ENCODE assay signal across 22 cellular contexts in genomic region chr7:134347567-134347966, GRCh38. TPM values are rescaled to one million over a fixed set of nuclear protein-coding genes. Genes with fewer than 3 reads are reported as not detected.
DNase-seq lines count a peak whose midpoint lies in the region; ATAC-seq, FAIRE-seq and TF ChIP-seq lines count a peak whose summit lies in the region.
"Had no signal": no experiment of that assay in that cellular context is flagged by ENCODE, and none has a peak within 500 bp of the region (broad histone marks: within the 10 kb centered on the region; RNA-seq: fewer than 3 reads in every experiment).

No MANE protein-coding gene starts in this region.

- DNase-seq in AG09319 (ENCODE audit: extremely low read depth, low read depth) (no peak), Panc1 (ENCODE audit: low read depth, low spot score) (no peak), keratinocyte (ENCODE audit: low read depth, low spot score) (no peak), substantia nigra (lab: John Stamatoyannopoulos, UW) (no peak), amygdala (lab: John Stamatoyannopoulos, UW) (no peak)
- DNase-seq: AML-193; DMS79 treated with DMSO at 0.1 percent for 48 hours; NCI-H1694; NCI-H2081; NCI-H2171; NCI-H345; NCI-H524; NCI-H774; NK-92 treated with Interleukin-12 subunit alpha and Interleukin-12 subunit beta, amount 100 ng/mL, for 24 hours had no signal

- H3K4me1 ChIP-seq in Panc1 (ENCODE audit: control insufficient read depth, insufficient read depth, low read length) = no peaks in the 10 kb centered on the region
- no peaks in the 10 kb centered on the region for H3K4me1 ChIP-seq in keratinocyte (ENCODE audit: control insufficient read depth, extremely low read depth, insufficient read depth, low read length)

- no peak for FAIRE-seq in keratinocyte (lab: Jason Lieb, UNC)
- FAIRE-seq: GM12878, HTR-8/SVneo had no signal

- no peaks in the 10 kb centered on the region for H3K36me3 ChIP-seq in Panc1 (ENCODE audit: control insufficient read depth, insufficient read depth, low read length)
- H3K36me3 ChIP-seq in keratinocyte (ENCODE audit: control insufficient read depth in 2 of 2, extremely low read depth in 1 of 2, insufficient read depth in 2 of 2, low read length in 2 of 2) = no peaks in the 10 kb centered on the region

- no peak overlapping the region for H3K4me2 ChIP-seq in keratinocyte (ENCODE audit: control insufficient read depth, extremely low read depth, insufficient read depth, low read depth, low read length)
- H3K4me2 ChIP-seq: GM23338, KMS-11 had no signal

- TF ChIP-seq CTCF in AG09319 (IDR thresholded peaks at IDR 0.05; ENCODE audit: low read depth, low read length) (peak; percentile 7; the same call in 1 of the 2 replicates), C4-2B (conservative IDR thresholded peaks at IDR 0.05) (peak; percentile 34), Panc1 (IDR thresholded peaks at IDR 0.05) (peak; percentile 28), keratinocyte (optimal IDR thresholded peaks at IDR 0.05 in 1 of 3, IDR thresholded peaks at IDR 0.05 in 1 of 3, conservative IDR thresholded peaks at IDR 0.05 in 1 of 3; ENCODE audit: extremely low read depth in 1 of 3, insufficient read depth in 2 of 3, low read length in 3 of 3) (peak in 2 of 3 experiments; percentile 14 to 16)

- dilution Hi-C loops in keratinocyte (cut with MboI; ENCODE audit: extremely low pct_ligation_motif_present, low sequenced_read_pairs) = no loop called here

- H3K9ac ChIP-seq in keratinocyte (ENCODE audit: control insufficient read depth, extremely low read depth, insufficient read depth, low read length) = no peak overlapping the region
- H3K9ac ChIP-seq: KMS-11 had no signal

- no peak overlapping the region for H2AFZ ChIP-seq in keratinocyte (ENCODE audit: control insufficient read depth, low read length)
- H2AFZ ChIP-seq: GM23338 had no signal

- H3K27me3 ChIP-seq in Panc1 (ENCODE audit: control insufficient read depth, insufficient read depth, low read length) (peaks cover 21% of the 10 kb centered on the region), keratinocyte (ENCODE audit: control insufficient read depth, extremely low read depth, insufficient read depth, low read length) (peaks cover 12% of the 10 kb centered on the region)

- BruUV-seq in Panc1 (replicated peaks; lab: Mats Ljungman, UMichigan) = no TSS peak

- H3K79me2 ChIP-seq in keratinocyte (ENCODE audit: control insufficient read depth, insufficient read depth, low read length) = no peaks in the 10 kb centered on the region

- H3K4me3 ChIP-seq in Panc1 (ENCODE audit: low read depth in 2 of 2, low read length in 2 of 2) (no peak overlapping the region), keratinocyte (ENCODE audit: control insufficient read depth in 2 of 3, extremely low read depth in 1 of 3, insufficient read depth in 2 of 3, low read depth in 1 of 3, low read length in 3 of 3) (no peak overlapping the region)
- H3K4me3 ChIP-seq: GM12878, GM23338 had no signal

- in situ Hi-C loops in Panc1 (cut with HindIII; ENCODE audit: low pct_unique_long_range_greater_than_20kb, low sequenced_read_pairs) = no loop called here

- CTCF ChIA-PET in Panc1 (lab: Charles Lee) = interaction anchor here (0.6 kb wide), 1 partner anchor 11 kb away, joined by 3 read pairs; no protein-coding TSS in a partner anchor

- POLR2A ChIA-PET in Panc1 (lab: Charles Lee) = no interaction called here

- no peaks in the 10 kb centered on the region for H4K20me1 ChIP-seq in keratinocyte (ENCODE audit: control insufficient read depth, extremely low read depth, insufficient read depth, low read length)

- H3K9me3 ChIP-seq in Panc1 (ENCODE audit: control insufficient read depth, insufficient read depth, low read depth, low read length) = no peaks in the 10 kb centered on the region
- H3K9me3 ChIP-seq in keratinocyte (ENCODE audit: control insufficient read depth, low read depth, low read length) = no peaks in the 10 kb centered on the region

- H3K27ac ChIP-seq in C4-2B (no peak overlapping the region), Panc1 (ENCODE audit: low read length) (no peak overlapping the region), keratinocyte (ENCODE audit: control insufficient read depth, insufficient read depth, low read length) (no peak overlapping the region), substantia nigra (ENCODE audit: low read depth, low read length, poor library complexity, severe bottlenecking) (no peak overlapping the region)
- H3K27ac ChIP-seq: KMS-11 had no signal

- intact Hi-C loops in Panc1 (cut with micrococcal nuclease; ENCODE audit: unreplicated experiment) = loop anchor here (5.0 kb wide), 1 partner anchor 1465 kb away; no protein-coding TSS in a partner anchor

- ATAC-seq in Panc1 (no peak), HG02678 (IDR thresholded peaks at IDR 0.05; ENCODE audit: unreplicated experiment) (no peak)
- ATAC-seq: GM12878, GM23338, HCT116, Right ventricle myocardium inferior had no signal

- no peaks in the 10 kb centered on the region for H3K9me1 ChIP-seq in keratinocyte (ENCODE audit: control insufficient read depth, extremely low read depth, insufficient read depth, low read length)

RNA-seq across cellular contexts. Expression of gene SLC35B4, which starts 30.8 kb away (rescaled TPM):
- 21.6 TPM for total RNA-seq in Panc1 (2021; ENCODE audit: unreplicated experiment)
- 13.4 TPM for polyA plus RNA-seq in Panc1 (2012; ENCODE audit: insufficient read length)
- 12.1 to 18.6 TPM (median 16.0 TPM) in 3 replicates for polyA plus RNA-seq in keratinocyte
- 0.62 TPM for polyA plus RNA-seq in keratinocyte (2011; ENCODE audit: low read depth)
- polyA plus RNA-seq in keratinocyte (2011; cell fraction: cytosol; rRNA removed) = 6.3 and 8.6 TPM in 2 replicates
- 20.8 and 21.8 TPM in 2 replicates for polyA plus RNA-seq in keratinocyte (2011; cell fraction: nucleus; rRNA removed)
- 2.4 and 11.8 TPM in 2 replicates for polyA plus RNA-seq in keratinocyte (2012; ENCODE audit: low replicate concordance)
- polyA minus RNA-seq in keratinocyte = 17.0 to 33.5 TPM (median 26.4 TPM) in 3 replicates
- 15.7 TPM for polyA minus RNA-seq in keratinocyte (2011; cell fraction: cytosol; rRNA and poly(A)+ RNA removed)
- 14.7 and 31.8 TPM in 2 replicates for polyA minus RNA-seq in keratinocyte (2011; cell fraction: nucleus; rRNA and poly(A)+ RNA removed)
